Comparison of ENCODE assay signal across 1 cellular context in genomic region chr11:47177229-47177845, GRCh38.
TF ChIP-seq lines count a peak whose summit lies in the region.

No MANE protein-coding gene starts in this region.

TF ChIP-seq in neural cell, 6 proteins besides CTCF, POLR2A, EP300 and RAD21 (continued from another document):
- TF ChIP-seq REST (IDR thresholded peaks at IDR 0.05; ENCODE audit: borderline replicate concordance): peak; percentile 0
- TF ChIP-seq TAF1 (IDR thresholded peaks at IDR 0.05; ENCODE audit: low read depth): no peak
- TF ChIP-seq SMC3 (conservative IDR thresholded peaks at IDR 0.05; ENCODE audit: poor library complexity): peak; percentile 83
- no peak for TF ChIP-seq EZH2 (IDR thresholded peaks at IDR 0.05; ENCODE audit: borderline replicate concordance, insufficient read depth, low read length, poor library complexity, severe bottlenecking)
- TF ChIP-seq MXI1 (conservative IDR thresholded peaks at IDR 0.05; ENCODE audit: poor library complexity, severe bottlenecking): peak; percentile 18
